8 cellular contexts compared by ENCODE assay signal in the genomic region with DNA sequence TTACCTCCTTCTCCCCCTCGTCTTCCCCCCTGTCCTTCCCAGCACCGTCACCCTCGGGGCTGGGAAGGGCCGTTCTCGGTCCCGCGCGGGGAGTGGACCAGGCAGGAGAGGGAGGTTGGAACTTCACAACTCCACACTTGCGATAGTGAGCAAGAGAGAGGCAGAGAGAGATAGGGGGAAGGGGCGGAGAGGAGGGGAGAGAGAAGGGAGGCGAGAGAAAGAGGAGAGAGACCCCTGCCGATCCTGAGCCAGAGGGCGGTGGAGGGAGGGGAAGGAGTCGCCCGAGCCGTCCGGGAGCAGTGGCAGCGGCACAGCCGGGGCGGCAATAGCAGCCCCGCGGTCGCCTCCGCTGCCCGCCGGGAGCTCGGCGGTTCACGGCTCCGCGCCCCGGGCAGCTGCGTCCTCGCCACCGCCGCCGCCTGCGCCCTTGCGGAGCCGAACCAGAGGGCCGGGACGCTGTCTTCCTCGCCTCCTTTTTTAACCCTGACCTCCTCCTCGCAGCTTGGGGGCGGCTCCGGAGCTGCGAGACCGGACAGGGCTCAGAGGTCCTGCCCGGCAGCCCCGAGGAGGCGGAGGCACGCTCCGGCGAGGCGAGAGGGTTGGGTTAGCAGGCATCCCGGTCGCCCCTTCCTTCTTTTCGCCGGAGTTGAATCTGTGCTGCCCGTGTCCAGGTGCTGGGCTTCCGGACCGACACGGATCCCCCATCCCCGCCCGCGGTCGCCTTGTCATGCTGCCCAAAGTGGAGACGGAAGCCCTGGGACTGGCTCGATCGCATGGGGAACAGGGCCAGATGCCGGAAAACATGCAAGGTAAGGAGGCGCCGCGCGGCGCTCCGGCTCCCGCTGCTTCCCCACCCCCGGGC. TPM values are rescaled to one million over a fixed set of nuclear protein-coding genes. Genes with fewer than 3 reads are reported as not detected.
DNase-seq lines count a peak whose midpoint lies in the region; ATAC-seq, FAIRE-seq and TF ChIP-seq lines count a peak whose summit lies in the region.

No MANE protein-coding gene starts in this region.

- peak overlapping the region; percentile 81 for H3K4me2 ChIP-seq in GM23248 (ENCODE audit: unreplicated experiment)
- peak overlapping the region; percentile 83 to 98 for H3K4me2 ChIP-seq in H1 (ENCODE audit: insufficient read depth in 1 of 2, low read depth in 2 of 2, low read length in 2 of 2)

- no peak overlapping the region for H2BK120ac ChIP-seq in H1 (replicated peaks; ENCODE audit: low read depth, low read length)

- peak overlapping the region; percentile 80; the same call in 1 of the 2 replicates for H2BK12ac ChIP-seq in H1 (ENCODE audit: low read depth, low read length)

- no peak overlapping the region for H3K27ac ChIP-seq in GM23248
- H3K27ac ChIP-seq in H1 (ENCODE audit: low read depth, low read length) = peak overlapping the region; percentile 17; the same call in 1 of the 2 replicates
- peak overlapping the region; percentile 76 for H3K27ac ChIP-seq in muscle layer of duodenum (ENCODE audit: low read length)

- no peak; a peak in 1 of 4 replicates for TF ChIP-seq RAD21 in H1 (IDR thresholded peaks at IDR 0.05 in 1 of 2, conservative IDR thresholded peaks at IDR 0.05 in 1 of 2; ENCODE audit: low read depth in 2 of 2, low read length in 2 of 2)

- H2AFZ ChIP-seq in GM23248 (peak overlapping the region; percentile 77), H1 (ENCODE audit: low read length) (peak overlapping the region; percentile 83; the same call in 1 of the 2 replicates)

- peaks cover 53% of the 10 kb centered on the region for H3K23me2 ChIP-seq in H1 (ENCODE audit: low read depth, low read length)

- POLR2A ChIA-PET in H1 (lab: Charles Lee; ENCODE audit: partially characterized antibody) = interaction anchor here (2.9 to 6.5 kb wide), 2 partner anchors 9 kb away, joined by 13 to 36 read pairs; no protein-coding TSS in a partner anchor

- H3K4me1 ChIP-seq in GM23248 (ENCODE audit: insufficient read depth) = peaks cover 5% of the 10 kb centered on the region
- H3K4me1 ChIP-seq in H1 (replicated peaks in 1 of 4; ENCODE audit: control insufficient read depth in 3 of 4, insufficient read depth in 4 of 4, low read length in 3 of 4) = peaks cover 5 to 25% (median 11%) of the 10 kb centered on the region in 4 experiments
- H3K4me1 ChIP-seq in muscle layer of duodenum (ENCODE audit: control insufficient read depth in 1 of 2, insufficient read depth in 2 of 2, low read length in 2 of 2) = peaks cover 0 to 55% of the 10 kb centered on the region in 2 donors

- H3K9ac ChIP-seq in GM23248 (no peak overlapping the region), H1 (replicated peaks in 1 of 4; ENCODE audit: extremely low read depth in 1 of 4, low read depth in 3 of 4, low read length in 3 of 4) (peak overlapping the region in 3 of 4 experiments; percentile 15 to 31 (median 22); a peak in 4 of 7 replicates)

- H3K56ac ChIP-seq in H1 (replicated peaks; ENCODE audit: insufficient read length, low read depth, low read length) = peak overlapping the region; percentile 63

- H3K79me1 ChIP-seq in H1 (ENCODE audit: low read depth, low read length) = no peaks in the 10 kb centered on the region; the same call in 1 of the 2 replicates

- DNase-seq in AG20443 (ENCODE audit: low spot score) (peak; percentile 67), GM23248 (peak; percentile 64), RKO (ENCODE audit: low spot score) (peak; percentile 30), H1 (ENCODE audit: low read depth in 1 of 2, low spot score in 2 of 2) (peak in 1 of 2 experiments; percentile 89), SK-N-DZ (ENCODE audit: low spot score) (no peak), amniotic stem cell (lab: John Stamatoyannopoulos, UW) (no peak)

- H3K4me3 ChIP-seq in GM23248 (peak overlapping the region; percentile 73), H1 (ENCODE audit: extremely low read depth in 1 of 4, insufficient read depth in 2 of 4, low read depth in 3 of 4, low read length in 4 of 4) (peak overlapping the region; percentile 49 to 88 (median 74)), muscle layer of duodenum (ENCODE audit: low read depth in 1 of 2, low read length in 2 of 2) (peak overlapping the region; percentile 55 to 65)

- no peak overlapping the region for H3K4ac ChIP-seq in H1 (replicated peaks; ENCODE audit: insufficient read length, low read depth, low read length)

- WGBS in GM23248 (ENCODE audit: low coverage in 1 of 2, low lambda C conversion rate in 2 of 2, missing lambda C conversion rate in 2 of 2), 2 experiments = 3 to 5% methylated on average over 54 to 75 of the region's 79 CpGs
- WGBS in H1 (ENCODE audit: extremely low coverage in 1 of 2, insufficient coverage in 1 of 2, insufficient read length in 1 of 2, insufficient replicate concordance in 2 of 2, low coverage in 1 of 2, low lambda C conversion rate in 2 of 2, missing lambda C conversion rate in 1 of 2), 2 experiments = 0% methylated on average over 44 of the region's 79 CpGs; no CpG with 5 or more reads in 1 of the 2 experiments

- H4K91ac ChIP-seq in H1 (replicated peaks; ENCODE audit: insufficient read length, low read length) = peak overlapping the region; percentile 71

- H3K79me2 ChIP-seq in GM23248 (ENCODE audit: insufficient read depth) (no peaks in the 10 kb centered on the region), H1 (ENCODE audit: control insufficient read depth in 1 of 2, insufficient read depth in 2 of 2, low read length in 2 of 2) (no peaks in the 10 kb centered on the region; a peak in 1 of 4 replicates)

- H3K9me2 ChIP-seq in GM23248 (ENCODE audit: insufficient read depth) = no peaks in the 10 kb centered on the region

- no peak for TF ChIP-seq EP300 in H1 (IDR thresholded peaks at IDR 0.05; ENCODE audit: borderline replicate concordance in 1 of 2, low read depth in 2 of 2, low read length in 2 of 2)

- peak overlapping the region; percentile 93; the same call in 1 of the 2 replicates for H2BK5ac ChIP-seq in H1 (ENCODE audit: low read depth, low read length)

- H4K20me1 ChIP-seq in GM23248 (ENCODE audit: insufficient read depth) (no peaks in the 10 kb centered on the region), H1 (replicated peaks in 1 of 2; ENCODE audit: control insufficient read depth in 1 of 2, insufficient read depth in 2 of 2, low read length in 2 of 2) (peaks cover 0 to 2% of the 10 kb centered on the region in 2 experiments)

- H3K23ac ChIP-seq in H1 (ENCODE audit: insufficient read length) = no peak overlapping the region

- no peak for TF ChIP-seq POLR2A in H1 (IDR thresholded peaks at IDR 0.05; ENCODE audit: control extremely low read depth in 1 of 2, low read depth in 2 of 2, low read length in 2 of 2)

- H3K36me3 ChIP-seq in GM23248 (ENCODE audit: low read depth) (no peaks in the 10 kb centered on the region), H1 (ENCODE audit: control insufficient read depth in 2 of 4, insufficient read depth in 4 of 4, low read length in 3 of 4) (no peaks in the 10 kb centered on the region), muscle layer of duodenum (ENCODE audit: control insufficient read depth in 1 of 2, insufficient read depth in 2 of 2, low read length in 2 of 2) (no peaks in the 10 kb centered on the region)

- peak in 1 of 3 experiments; percentile 1; a peak in 1 of 4 replicates for TF ChIP-seq CTCF in H1 (IDR thresholded peaks at IDR 0.05; ENCODE audit: control extremely low read depth in 1 of 3, insufficient read depth in 1 of 3, low read depth in 1 of 3, low read length in 3 of 3)

- H3K18ac ChIP-seq in H1 (ENCODE audit: extremely low read depth, low read length) = peak overlapping the region; percentile 60; the same call in 1 of the 2 replicates

- no peak overlapping the region for H3K14ac ChIP-seq in H1 (ENCODE audit: insufficient read length)

- H4K8ac ChIP-seq in H1 (ENCODE audit: extremely low read depth, insufficient read depth, low read length) = peak overlapping the region; percentile 52

- no peak overlapping the region; the same call in 1 of the 2 replicates for H2BK20ac ChIP-seq in H1 (ENCODE audit: low read length)

- no peak for FAIRE-seq in H1 (lab: Jason Lieb, UNC)

- H3K27me3 ChIP-seq in GM23248 (replicated peaks; ENCODE audit: insufficient read depth) (peaks cover 91% of the 10 kb centered on the region), H1 (replicated peaks in 1 of 4; ENCODE audit: control insufficient read depth in 3 of 4, extremely low read depth in 1 of 4, insufficient read depth in 3 of 4, low read length in 3 of 4) (peaks cover 28 to 88% (median 74%) of the 10 kb centered on the region in 4 experiments; a peak in 6 of 7 replicates), muscle layer of duodenum (ENCODE audit: low read depth, low read length) (peaks cover 83% of the 10 kb centered on the region)

- in situ Hi-C loops in GM23248 (cut with MboI) = no loop called here

- H2AK5ac ChIP-seq in H1 (ENCODE audit: low read depth, low read length) = no peak overlapping the region

- 0 out of 2 replicates have a peak overlapping the region, but pooled peaks have one; percentile 65 for H2BK15ac ChIP-seq in H1 (ENCODE audit: low read length)

- H3F3A ChIP-seq in GM23248 (ENCODE audit: insufficient read depth) = no peaks in the 10 kb centered on the region

- no peak for ATAC-seq in HG03175 (IDR thresholded peaks at IDR 0.05; ENCODE audit: unreplicated experiment)

- peak overlapping the region; percentile 57 for H4K5ac ChIP-seq in H1 (ENCODE audit: insufficient read length, low read depth, low read length)

- H3K9me3 ChIP-seq in GM23248 (ENCODE audit: low read depth) (no peaks in the 10 kb centered on the region), H1 (ENCODE audit: insufficient read depth in 2 of 2, low read depth in 1 of 2, low read length in 1 of 2) (no peaks in the 10 kb centered on the region), muscle layer of duodenum (ENCODE audit: control insufficient read depth in 1 of 2, low read length in 2 of 2) (no peaks in the 10 kb centered on the region)

- CTCF ChIA-PET in H1 (lab: Charles Lee; ENCODE audit: partially characterized antibody) = interaction anchor here (1.0 to 1.9 kb wide), 3 partner anchors 9 to 14 kb away, joined by 3 to 5 read pairs (median 5); no protein-coding TSS in a partner anchor

RNA-seq across cellular contexts. Expression of gene NR5A2, which starts 11.7 kb away (rescaled TPM):
- total RNA-seq in GM23248 (2014; rRNA removed; shearing (Covaris generic)) = 0.13 and 0.65 TPM in 2 replicates
- polyA plus RNA-seq in GM23248 (2016; fragmentation: Nextera tagmentation; extraction: Ambion mirVana) (0.06 TPM in 1 of 2 replicates, not detected in the other), H1 (2011; rRNA removed) (1.7 and 2.1 TPM in 2 replicates)
- total RNA-seq in H1 (2021; fragmentation: NEBNext Ultra II Directional; extraction: Animal tissue kit (Norgen Biotek cat#: 25700)) = 11.6 and 11.7 TPM in 2 replicates
- 2.4 TPM for polyA plus RNA-seq in H1 (2011; cell fraction: cytosol; rRNA removed)
- polyA plus RNA-seq in H1 (2011; cell fraction: nucleus; rRNA removed) = 4.2 TPM
- 1.9 to 4.9 TPM (median 2.8 TPM) in 4 replicates for polyA plus RNA-seq in H1 (2012, experiment 1 of 2)
- polyA plus RNA-seq in H1 (2012, experiment 2 of 2) = 0.30 TPM
- 8.1 TPM for polyA plus RNA-seq in H1 (2013, experiment 1 of 2)
- 8.4 TPM for polyA plus RNA-seq in H1 (2013, experiment 2 of 2)
- 6.8 and 9.6 TPM in 2 replicates for polyA minus RNA-seq in H1 (2011; rRNA and poly(A)+ RNA removed)
- polyA minus RNA-seq in H1 (2011; cell fraction: cytosol; rRNA and poly(A)+ RNA removed) = 3.2 TPM
- polyA minus RNA-seq in H1 (2011; cell fraction: nucleus; rRNA and poly(A)+ RNA removed) = 18.6 TPM
- polyA plus RNA-seq in SK-N-DZ (2014; cell fraction: cytosol; rRNA removed) = not detected in 2 replicates
- polyA plus RNA-seq in SK-N-DZ (2014; cell fraction: nucleus; rRNA removed) = not detected in 2 replicates

Comparison
In these comparisons a context has a peak if more than half of its experiments do, and no peak if none do; other contexts are left out.
1. DNase-seq: peak in AG20443 (single experiment), GM23248 (single experiment) and RKO (single experiment); none in SK-N-DZ (single experiment) and amniotic stem cell (single experiment).
2. Peak in every context shown above with its lines, with median percentiles within 50 percentile points of each other: H3K4me3 ChIP-seq.